ENCODE assay signal across 13 cellular contexts in the genomic region with DNA sequence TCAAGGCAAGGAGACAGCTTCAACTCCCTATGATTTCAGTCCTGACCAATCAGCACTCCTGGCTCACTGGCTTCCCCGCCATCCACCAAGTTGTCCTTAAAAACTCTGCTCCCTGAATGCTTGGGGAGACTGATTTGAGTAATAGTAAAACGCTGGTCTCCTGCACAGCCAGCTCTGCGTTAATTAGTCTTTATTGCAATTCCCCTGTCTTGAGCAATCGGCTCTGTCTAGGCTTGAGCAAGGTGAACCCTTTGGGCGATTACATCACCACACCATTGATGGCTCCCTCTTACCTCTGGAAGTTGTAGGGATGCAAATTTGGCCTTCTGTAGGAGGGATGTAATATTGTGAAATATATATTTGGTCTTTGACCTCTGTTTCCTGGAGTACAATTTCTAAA. TPM values are rescaled to one million over a fixed set of nuclear protein-coding genes. Genes with fewer than 3 reads are reported as not detected.
DNase-seq lines count a peak whose midpoint lies in the region; ATAC-seq and TF ChIP-seq lines count a peak whose summit lies in the region.
"Had no signal": no experiment of that assay in that cellular context is flagged by ENCODE, and none has a peak within 500 bp of the region (broad histone marks: within the 10 kb centered on the region; RNA-seq: fewer than 3 reads in every experiment).

No MANE protein-coding gene starts in this region.

- DNase-seq in activated T-cell treated with anti-CD3 and anti-CD28 coated beads, Interleukin-2, amount 50 U/mL, for 72 hours: no peak
- DNase-seq in activated T-cell treated with anti-CD3 and anti-CD28 coated beads, Interleukin-2, amount 50 U/mL, for 1 hour: no peak
- DNase-seq in NOMO-1 treated with dmso at 0.1 percent for 144 hours (lab: John Stamatoyannopoulos, UW; ENCODE audit: unreplicated experiment) (peak; percentile 68), chondrocyte (ENCODE audit: low spot score) (peak; percentile 22), hypothalamus (lab: John Stamatoyannopoulos, UW) (no peak), DMS79 (lab: John Stamatoyannopoulos, UW) (no peak), DMS53 (lab: John Stamatoyannopoulos, UW) (no peak)
- DNase-seq: activated CD4-positive, alpha-beta T cell treated with anti-CD3 and anti-CD28 coated beads for 4 hours; colonic mucosa; NCI-H510A had no signal

- ATAC-seq in activated T-cell treated with anti-CD3 and anti-CD28 coated beads, Interleukin-2, amount 50 U/mL, for 72 hours (replicated peaks in 1 of 2): no peak
- no peak for ATAC-seq in stimulated activated memory B cell treated with anti-CD40 and anti-IgM and Interleukin-4, amounts not matched to agents 10 μg/mL and 1 μg/mL and 100 μg/mL, for 72 hours

- H3K36me3 Mint-ChIP-seq in activated T-cell treated with anti-CD3 and anti-CD28 coated beads, Interleukin-2, amount 50 U/mL, for 72 hours (ENCODE audit: insufficient read depth in 2 of 2): no peaks in the 10 kb centered on the region
- H3K36me3 Mint-ChIP-seq in chondrocyte (ENCODE audit: low read depth): no peaks in the 10 kb centered on the region
- H3K36me3 Mint-ChIP-seq in stimulated activated memory B cell treated with anti-CD40 and anti-IgM and Interleukin-4, amounts not matched to agents 10 μg/mL and 1 μg/mL and 100 μg/mL, for 72 hours: no peaks in the 10 kb centered on the region

- peak overlapping the region; percentile 95 for H3K27ac Mint-ChIP-seq in activated T-cell treated with anti-CD3 and anti-CD28 coated beads, Interleukin-2, amount 50 U/mL, for 72 hours
- no peak overlapping the region for H3K27ac Mint-ChIP-seq in chondrocyte (ENCODE audit: unreplicated experiment)
- H3K27ac Mint-ChIP-seq in stimulated activated memory B cell treated with anti-CD40 and anti-IgM and Interleukin-4, amounts not matched to agents 10 μg/mL and 1 μg/mL and 100 μg/mL, for 72 hours: peak overlapping the region; percentile 78

- no peak for TF ChIP-seq CTCF in chondrocyte (IDR thresholded peaks at IDR 0.05)

- no peaks in the 10 kb centered on the region for H3K9me3 Mint-ChIP-seq in activated T-cell treated with anti-CD3 and anti-CD28 coated beads, Interleukin-2, amount 50 U/mL, for 72 hours
- H3K9me3 Mint-ChIP-seq in chondrocyte (ENCODE audit: low read depth): no peaks in the 10 kb centered on the region
- no peaks in the 10 kb centered on the region for H3K9me3 Mint-ChIP-seq in stimulated activated memory B cell treated with anti-CD40 and anti-IgM and Interleukin-4, amounts not matched to agents 10 μg/mL and 1 μg/mL and 100 μg/mL, for 72 hours

- H3K4me3 Mint-ChIP-seq in activated T-cell treated with anti-CD3 and anti-CD28 coated beads, Interleukin-2, amount 50 U/mL, for 72 hours: peak overlapping the region in 1 of 2 donors; percentile 90
- H3K4me3 Mint-ChIP-seq in chondrocyte (ENCODE audit: unreplicated experiment): no peak overlapping the region
- H3K4me3 Mint-ChIP-seq in stimulated activated memory B cell treated with anti-CD40 and anti-IgM and Interleukin-4, amounts not matched to agents 10 μg/mL and 1 μg/mL and 100 μg/mL, for 72 hours: no peak overlapping the region

- peaks cover 64% of the 10 kb centered on the region for H3K4me1 Mint-ChIP-seq in activated T-cell treated with anti-CD3 and anti-CD28 coated beads, Interleukin-2, amount 50 U/mL, for 72 hours (ENCODE audit: low read depth)
- peaks cover 5% of the 10 kb centered on the region for H3K4me1 Mint-ChIP-seq in chondrocyte (ENCODE audit: low read depth)
- peaks cover 89% of the 10 kb centered on the region for H3K4me1 Mint-ChIP-seq in stimulated activated memory B cell treated with anti-CD40 and anti-IgM and Interleukin-4, amounts not matched to agents 10 μg/mL and 1 μg/mL and 100 μg/mL, for 72 hours

- H3K27me3 Mint-ChIP-seq in activated T-cell treated with anti-CD3 and anti-CD28 coated beads, Interleukin-2, amount 50 U/mL, for 72 hours (ENCODE audit: low read depth): no peaks in the 10 kb centered on the region
- no peaks in the 10 kb centered on the region for H3K27me3 Mint-ChIP-seq in chondrocyte (ENCODE audit: low read depth)
- H3K27me3 Mint-ChIP-seq in stimulated activated memory B cell treated with anti-CD40 and anti-IgM and Interleukin-4, amounts not matched to agents 10 μg/mL and 1 μg/mL and 100 μg/mL, for 72 hours: no peaks in the 10 kb centered on the region

RNA-seq across cellular contexts. Expression of gene SLC23A1, which starts 2.9 kb away (rescaled TPM):
- 1 to 10 TPM; 1.9 to 2.8 TPM for total RNA-seq in activated T-cell treated with anti-CD3 and anti-CD28 coated beads, Interleukin-2, amount 50 U/mL, for 72 hours
- total RNA-seq in chondrocyte: not detected in 3 replicates
- total RNA-seq: kidney epithelial cell, SJSA1 had no signal

RNA-seq across cellular contexts. Expression of gene MZB1, which starts 3.7 kb away (rescaled TPM):
- total RNA-seq in activated T-cell treated with anti-CD3 and anti-CD28 coated beads, Interleukin-2, amount 50 U/mL, for 72 hours: 10 to 100 TPM; 19.7 to 27.3 TPM
- not detected in 3 replicates for total RNA-seq in chondrocyte
- total RNA-seq: kidney epithelial cell, SJSA1 had no signal

RNA-seq across cellular contexts. Expression of gene PROB1, which starts 8.9 kb away (rescaled TPM):
- 1 to 10 TPM; 3.1 to 4.6 TPM for total RNA-seq in activated T-cell treated with anti-CD3 and anti-CD28 coated beads, Interleukin-2, amount 50 U/mL, for 72 hours
- 0.97 to 2.4 TPM (median 2.3 TPM) in 3 replicates for total RNA-seq in chondrocyte

RNA-seq across cellular contexts. Expression of gene SPATA24, which starts 17.9 kb away (rescaled TPM):
- total RNA-seq in activated T-cell treated with anti-CD3 and anti-CD28 coated beads, Interleukin-2, amount 50 U/mL, for 72 hours: 1 to 10 TPM; 3.3 to 3.5 TPM
- total RNA-seq in chondrocyte: 2.7 to 3.7 TPM (median 3.7 TPM) in 3 replicates

RNA-seq across cellular contexts. Expression of gene PAIP2, which starts 44.4 kb away (rescaled TPM):
- 100 to 1,000 TPM; 141 to 144 TPM for total RNA-seq in activated T-cell treated with anti-CD3 and anti-CD28 coated beads, Interleukin-2, amount 50 U/mL, for 72 hours
- total RNA-seq in chondrocyte: 43.8 to 53.0 TPM (median 47.9 TPM) in 3 replicates

Comparison
In these comparisons a context has a peak if more than half of its experiments do, and no peak if none do; other contexts are left out.
1. DNase-seq: peak in NOMO-1 treated with dmso at 0.1 percent for 144 hours (single experiment) and chondrocyte (single experiment); none in activated T-cell treated with anti-CD3 and anti-CD28 coated beads, Interleukin-2, amount 50 U/mL, for 72 hours (0 of 2), activated T-cell treated with anti-CD3 and anti-CD28 coated beads, Interleukin-2, amount 50 U/mL, for 1 hour (single experiment), hypothalamus (0 of 51), DMS79 (single experiment) and DMS53 (single experiment).
2. RNA of gene MZB1, which starts 3.7 kb away (total RNA-seq): 19.7 to 27.3 TPM in activated T-cell treated with anti-CD3 and anti-CD28 coated beads, Interleukin-2, amount 50 U/mL, for 72 hours; not detected in chondrocyte; every median in the first group is over 10 times any median in the second.